6 cellular contexts compared by ENCODE assay signal in the genomic region with DNA sequence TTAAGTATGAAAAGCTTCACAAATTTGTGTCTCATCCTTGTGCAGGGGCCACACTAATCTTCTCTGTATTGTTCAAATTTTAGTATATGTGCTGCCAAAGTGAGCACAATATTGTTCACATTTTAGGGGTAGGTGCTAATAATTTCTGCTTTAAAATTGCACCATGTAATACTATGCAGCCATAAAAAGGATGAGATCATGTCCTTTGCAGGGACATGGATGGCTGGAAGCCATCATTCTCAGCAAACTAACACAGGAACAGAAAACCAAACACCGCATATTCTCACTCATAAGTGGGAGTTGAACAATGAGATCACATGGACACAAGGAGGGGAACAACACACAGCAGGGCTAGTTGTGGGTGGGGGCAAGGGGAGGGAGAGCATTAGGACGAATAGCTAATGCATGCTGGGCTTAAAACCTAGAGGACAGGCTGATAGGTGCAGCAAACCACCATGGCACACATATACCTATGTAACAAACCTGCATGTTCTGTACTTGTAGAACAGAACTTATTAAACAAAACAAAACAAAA. TPM values are rescaled to one million over a fixed set of nuclear protein-coding genes. Genes with fewer than 3 reads are reported as not detected.
A peak's percentile ranks its signal among the peaks of the same experiment; 100 is the strongest.
DNase-seq lines count a peak whose midpoint lies in the region; ATAC-seq, FAIRE-seq and TF ChIP-seq lines count a peak whose summit lies in the region.
"Not testable (repeated sequence)": the region's sequence is repeated elsewhere in the genome, so short reads cannot be mapped to it uniquely, and the experiment has no call there.

No MANE protein-coding gene starts in this region.

- DNase-seq in GM12891 (ENCODE audit: insufficient read length, low spot score); activated CD8-positive, alpha-beta T cell treated with anti-CD3 and anti-CD28 coated beads for 36 hours; neural crest cell (ENCODE audit: low read depth, low spot score); stimulated activated naive B cell treated with anti-CD40 and anti-IgM and Interleukin-4, amounts not matched to agents 10 μg/mL and 1 μg/mL and 100 μg/mL, for 72 hours: not testable (repeated sequence)
- peak; percentile 3 for DNase-seq in dedifferentiated amniotic fluid mesenchymal stem cell (ENCODE audit: extremely low spot score)

- FAIRE-seq in GM12891 (lab: Jason Lieb, UNC): peak; percentile 13

- not testable (repeated sequence) for H3K9me3 Mint-ChIP-seq in activated CD8-positive, alpha-beta T cell treated with anti-CD3 and anti-CD28 coated beads for 36 hours; activated T-helper 17 cell treated with anti-CD3 and anti-CD28 coated beads, Interleukin-2, amount 50 U/mL, for 72 hours; neural crest cell; stimulated activated naive B cell treated with anti-CD40 and anti-IgM and Interleukin-4, amounts not matched to agents 10 μg/mL and 1 μg/mL and 100 μg/mL, for 72 hours

- peaks cover 56% of the 10 kb centered on the region for H3K36me3 Mint-ChIP-seq in activated CD8-positive, alpha-beta T cell treated with anti-CD3 and anti-CD28 coated beads for 36 hours (ENCODE audit: low read depth)
- peaks cover 93% of the 10 kb centered on the region for H3K36me3 Mint-ChIP-seq in activated T-helper 17 cell treated with anti-CD3 and anti-CD28 coated beads, Interleukin-2, amount 50 U/mL, for 72 hours (ENCODE audit: low read depth)
- not testable (repeated sequence) for H3K36me3 Mint-ChIP-seq in neural crest cell (ENCODE audit: low read depth)
- H3K36me3 Mint-ChIP-seq in stimulated activated naive B cell treated with anti-CD40 and anti-IgM and Interleukin-4, amounts not matched to agents 10 μg/mL and 1 μg/mL and 100 μg/mL, for 72 hours: peaks cover 13 to 41% of the 10 kb centered on the region in 2 donors

- H3K4me1 Mint-ChIP-seq in activated CD8-positive, alpha-beta T cell treated with anti-CD3 and anti-CD28 coated beads for 36 hours (ENCODE audit: low read depth): peaks cover 24% of the 10 kb centered on the region
- not testable (repeated sequence) for H3K4me1 Mint-ChIP-seq in activated T-helper 17 cell treated with anti-CD3 and anti-CD28 coated beads, Interleukin-2, amount 50 U/mL, for 72 hours; neural crest cell; stimulated activated naive B cell treated with anti-CD40 and anti-IgM and Interleukin-4, amounts not matched to agents 10 μg/mL and 1 μg/mL and 100 μg/mL, for 72 hours

- TF ChIP-seq CTCF in activated CD8-positive, alpha-beta T cell treated with anti-CD3 and anti-CD28 coated beads for 36 hours (IDR thresholded peaks at IDR 0.05); neural crest cell (conservative IDR thresholded peaks at IDR 0.05): not testable (repeated sequence)

- POLR2A ChIA-PET in activated CD8-positive, alpha-beta T cell treated with anti-CD3 and anti-CD28 coated beads for 36 hours (lab: Charles Lee): interaction anchor here (3.8 kb wide), 1 partner anchor 18 kb away, joined by 13 read pairs; a partner anchor contains a TSS

- not testable (repeated sequence) for ATAC-seq in activated CD8-positive, alpha-beta T cell treated with anti-CD3 and anti-CD28 coated beads for 36 hours; activated T-helper 17 cell treated with anti-CD3 and anti-CD28 coated beads, Interleukin-2, amount 50 U/mL, for 72 hours (replicated peaks); stimulated activated naive B cell treated with anti-CD40 and anti-IgM and Interleukin-4, amounts not matched to agents 10 μg/mL and 1 μg/mL and 100 μg/mL, for 72 hours (replicated peaks)

- CTCF ChIA-PET in activated CD8-positive, alpha-beta T cell treated with anti-CD3 and anti-CD28 coated beads for 36 hours (lab: Charles Lee): interaction anchor here (1.0 kb wide), 1 partner anchor 61 kb away, joined by 3 read pairs; no protein-coding TSS in a partner anchor

- TF ChIP-seq POLR2A in GM12891 (IDR thresholded peaks at IDR 0.05; ENCODE audit: low read depth, low read length): not testable (repeated sequence)

- H3K4me3 Mint-ChIP-seq in activated CD8-positive, alpha-beta T cell treated with anti-CD3 and anti-CD28 coated beads for 36 hours; activated T-helper 17 cell treated with anti-CD3 and anti-CD28 coated beads, Interleukin-2, amount 50 U/mL, for 72 hours; stimulated activated naive B cell treated with anti-CD40 and anti-IgM and Interleukin-4, amounts not matched to agents 10 μg/mL and 1 μg/mL and 100 μg/mL, for 72 hours: not testable (repeated sequence)
- peak overlapping the region; percentile 18 for H3K4me3 Mint-ChIP-seq in neural crest cell

- H3K27ac Mint-ChIP-seq in activated CD8-positive, alpha-beta T cell treated with anti-CD3 and anti-CD28 coated beads for 36 hours: peak overlapping the region; percentile 18
- peak overlapping the region; percentile 39 for H3K27ac Mint-ChIP-seq in activated T-helper 17 cell treated with anti-CD3 and anti-CD28 coated beads, Interleukin-2, amount 50 U/mL, for 72 hours
- not testable (repeated sequence) for H3K27ac Mint-ChIP-seq in neural crest cell (ENCODE audit: unreplicated experiment)
- peak overlapping the region; percentile 59 for H3K27ac Mint-ChIP-seq in stimulated activated naive B cell treated with anti-CD40 and anti-IgM and Interleukin-4, amounts not matched to agents 10 μg/mL and 1 μg/mL and 100 μg/mL, for 72 hours

- H3K27me3 Mint-ChIP-seq in activated CD8-positive, alpha-beta T cell treated with anti-CD3 and anti-CD28 coated beads for 36 hours; activated T-helper 17 cell treated with anti-CD3 and anti-CD28 coated beads, Interleukin-2, amount 50 U/mL, for 72 hours; neural crest cell (ENCODE audit: low read depth); stimulated activated naive B cell treated with anti-CD40 and anti-IgM and Interleukin-4, amounts not matched to agents 10 μg/mL and 1 μg/mL and 100 μg/mL, for 72 hours: not testable (repeated sequence)

- intact Hi-C loops in activated CD8-positive, alpha-beta T cell treated with anti-CD3 and anti-CD28 coated beads for 36 hours (cut with micrococcal nuclease): not testable (repeated sequence)

RNA-seq across cellular contexts. Expression of a gene that starts 7.1 kb away (rescaled TPM):
- polyA plus RNA-seq in GM12891 (2012; ENCODE audit: low read depth, missing spikeins): 61.1 TPM
- 10 to 100 TPM; 97.9 to 99.4 TPM for total RNA-seq in activated CD8-positive, alpha-beta T cell treated with anti-CD3 and anti-CD28 coated beads for 36 hours
- 100 to 1,000 TPM in 1 of 2 donors, 10 to 100 TPM in 1; 41.9 to 146 TPM for total RNA-seq in activated T-helper 17 cell treated with anti-CD3 and anti-CD28 coated beads, Interleukin-2, amount 50 U/mL, for 72 hours
- total RNA-seq in neural crest cell: 59.7 and 66.0 TPM in 2 replicates

RNA-seq across cellular contexts. Expression of a gene that starts 7.4 kb away (rescaled TPM):
- 17.8 TPM for polyA plus RNA-seq in GM12891 (2012; ENCODE audit: low read depth, missing spikeins)
- total RNA-seq in activated CD8-positive, alpha-beta T cell treated with anti-CD3 and anti-CD28 coated beads for 36 hours: 10 to 100 TPM; 30.8 to 35.3 TPM
- 10 to 100 TPM; 16.9 to 26.0 TPM for total RNA-seq in activated T-helper 17 cell treated with anti-CD3 and anti-CD28 coated beads, Interleukin-2, amount 50 U/mL, for 72 hours
- 49.8 and 50.6 TPM in 2 replicates for total RNA-seq in neural crest cell

RNA-seq across cellular contexts. Expression of a gene that starts 17.3 kb away (rescaled TPM):
- polyA plus RNA-seq in GM12891 (2012; ENCODE audit: low read depth, missing spikeins): 42.5 TPM
- total RNA-seq in activated CD8-positive, alpha-beta T cell treated with anti-CD3 and anti-CD28 coated beads for 36 hours: 100 to 1,000 TPM; 121 to 122 TPM
- total RNA-seq in activated T-helper 17 cell treated with anti-CD3 and anti-CD28 coated beads, Interleukin-2, amount 50 U/mL, for 72 hours: 100 to 1,000 TPM; 127 to 381 TPM
- total RNA-seq in neural crest cell: 69.2 and 71.5 TPM in 2 replicates
